18 cellular contexts compared by ENCODE assay signal in the genomic region with DNA sequence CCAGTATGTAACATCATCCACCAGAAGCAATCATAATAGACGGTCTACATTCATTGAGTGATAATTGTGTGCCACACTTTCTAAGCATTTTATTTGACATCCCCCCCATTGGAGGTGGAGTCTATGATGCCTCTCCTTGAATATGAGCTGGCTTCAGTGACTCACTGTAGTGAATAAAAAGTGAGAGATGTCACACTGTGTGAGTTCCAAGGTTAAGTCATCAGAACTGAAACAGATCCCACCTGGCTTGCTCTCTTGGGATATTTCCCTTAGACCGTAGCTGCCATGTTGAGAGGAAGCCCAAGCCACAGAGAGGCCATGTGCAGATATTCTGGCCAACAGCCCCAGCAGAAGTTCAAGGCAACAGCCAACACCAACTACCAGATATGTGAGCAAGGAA. TPM values are rescaled to one million over a fixed set of nuclear protein-coding genes. Genes with fewer than 3 reads are reported as not detected.
A peak's percentile ranks its signal among the peaks of the same experiment; 100 is the strongest.
DNase-seq lines count a peak whose midpoint lies in the region; ATAC-seq, FAIRE-seq and TF ChIP-seq lines count a peak whose summit lies in the region.
"Had no signal": no experiment of that assay in that cellular context is flagged by ENCODE, and none has a peak within 500 bp of the region (broad histone marks: within the 10 kb centered on the region; RNA-seq: fewer than 3 reads in every experiment).

No MANE protein-coding gene starts in this region.

- no peak overlapping the region for H3K4me3 Mint-ChIP-seq in stimulated activated memory B cell treated with anti-CD40 and anti-IgM and Interleukin-4, amounts not matched to agents 10 μg/mL and 1 μg/mL and 100 μg/mL, for 72 hours
- H3K4me3 Mint-ChIP-seq: CD4-positive, alpha-beta memory T cell had no signal

- H3K4me3 ChIP-seq in epithelial cell of esophagus (ENCODE audit: low read length) (no peak overlapping the region), tibial artery (no peak overlapping the region)

- H3K27ac Mint-ChIP-seq in stimulated activated memory B cell treated with anti-CD40 and anti-IgM and Interleukin-4, amounts not matched to agents 10 μg/mL and 1 μg/mL and 100 μg/mL, for 72 hours = no peak overlapping the region
- H3K27ac Mint-ChIP-seq: CD4-positive, alpha-beta memory T cell had no signal

- no peak overlapping the region for H3K27ac ChIP-seq in tibial artery

- intact Hi-C loops in tibial artery (cut with DNase I; ENCODE audit: low total_unique reads) = no loop called here

- peaks cover 0 to 5% (median 3%) of the 10 kb centered on the region in 4 donors for H3K4me1 ChIP-seq in tibial artery
- H3K4me1 ChIP-seq: BE2C had no signal

- H3K36me3 Mint-ChIP-seq in stimulated activated memory B cell treated with anti-CD40 and anti-IgM and Interleukin-4, amounts not matched to agents 10 μg/mL and 1 μg/mL and 100 μg/mL, for 72 hours = no peaks in the 10 kb centered on the region

- H3K9me3 Mint-ChIP-seq in stimulated activated memory B cell treated with anti-CD40 and anti-IgM and Interleukin-4, amounts not matched to agents 10 μg/mL and 1 μg/mL and 100 μg/mL, for 72 hours = peaks cover 2% of the 10 kb centered on the region

- TF ChIP-seq CTCF in epithelial cell of esophagus (IDR thresholded peaks at IDR 0.05; ENCODE audit: insufficient read depth, low read depth, low read length, missing control alignments) (no peak), tibial artery (IDR thresholded peaks at IDR 0.05) (no peak)

- FAIRE-seq in RCC 7860 (lab: Jason Lieb, UNC) = no peak
- FAIRE-seq: H54, HepG2 had no signal

- H3K27me3 Mint-ChIP-seq in stimulated activated memory B cell treated with anti-CD40 and anti-IgM and Interleukin-4, amounts not matched to agents 10 μg/mL and 1 μg/mL and 100 μg/mL, for 72 hours = peaks cover 23% of the 10 kb centered on the region

- ATAC-seq in stimulated activated memory B cell treated with anti-CD40 and anti-IgM and Interleukin-4, amounts not matched to agents 10 μg/mL and 1 μg/mL and 100 μg/mL, for 72 hours = no peak
- ATAC-seq: HepG2 had no signal

- H3K4me1 Mint-ChIP-seq in stimulated activated memory B cell treated with anti-CD40 and anti-IgM and Interleukin-4, amounts not matched to agents 10 μg/mL and 1 μg/mL and 100 μg/mL, for 72 hours = peaks cover 11% of the 10 kb centered on the region

- no peaks in the 10 kb centered on the region for H3K9me3 ChIP-seq in tibial artery
- H3K9me3 ChIP-seq: BE2C, SK-N-SH had no signal

- peaks cover 0 to 42% of the 10 kb centered on the region in 2 donors for H3K27me3 ChIP-seq in tibial artery
- H3K27me3 ChIP-seq: BE2C had no signal

- no peaks in the 10 kb centered on the region for H3K36me3 ChIP-seq in tibial artery
- H3K36me3 ChIP-seq: BE2C had no signal

- peak; percentile 48 for DNase-seq in A172 (ENCODE audit: low spot score)
- DNase-seq in HCEC 1CT = peak; percentile 48
- DNase-seq in RCC 7860 (ENCODE audit: low spot score) = peak; percentile 33
- DNase-seq in epithelial cell of esophagus (ENCODE audit: low read depth) = peak; percentile 27
- DNase-seq in NCI-H2081 (lab: John Stamatoyannopoulos, UW) = no peak
- no peak for DNase-seq in tibial artery
- DNase-seq: BE2C; CD4-positive, alpha-beta memory T cell; DND-41; NCI-H1417 treated with DMSO at 0.1 percent for 48 hours; NCI-H2029 treated with DMSO at 0.1 percent for 48 hours; NCI-H226; NCI-H526; Right ventricle myocardium superior; SK-N-SH had no signal

RNA-seq across cellular contexts. Expression of a gene that starts 12.6 kb away (rescaled TPM):
- total RNA-seq in A172 (2014; rRNA removed; shearing (Covaris generic)) = 3.4 TPM in 1 of 2 replicates, not detected in the other
- total RNA-seq: CD4-positive, alpha-beta memory T cell; Right ventricle myocardium superior had no signal

RNA-seq across cellular contexts. Expression of a gene that starts 15.4 kb away (rescaled TPM):
- total RNA-seq in A172 (2014; rRNA removed; shearing (Covaris generic)) = 88.8 and 89.6 TPM in 2 replicates

RNA-seq across cellular contexts. Expression of a gene that starts 16.6 kb away (rescaled TPM):
- total RNA-seq in A172 (2014; rRNA removed; shearing (Covaris generic)) = 1.3 and 3.2 TPM in 2 replicates
- total RNA-seq: CD4-positive, alpha-beta memory T cell; Right ventricle myocardium superior had no signal

RNA-seq across cellular contexts. Expression of a gene that starts 19.9 kb away (rescaled TPM):
- total RNA-seq in A172 (2014; rRNA removed; shearing (Covaris generic)) = not detected in 2 replicates

RNA-seq across cellular contexts. Expression of a gene that starts 20.2 kb away (rescaled TPM):
- total RNA-seq in A172 (2014; rRNA removed; shearing (Covaris generic)) = not detected in 2 replicates

Comparison
In these comparisons a context has a peak if more than half of its experiments do, and no peak if none do; other contexts are left out.
1. DNase-seq: peak in A172 (single experiment), HCEC 1CT (single experiment), RCC 7860 (single experiment) and epithelial cell of esophagus (single experiment); none in NCI-H2081 (0 of 2) and tibial artery (0 of 2).